Comparison of ENCODE assay signal across 11 cellular contexts in genomic region chr1:179083533-179083932, GRCh38. TPM values are rescaled to one million over a fixed set of nuclear protein-coding genes. Genes with fewer than 3 reads are reported as not detected.
DNase-seq lines count a peak whose midpoint lies in the region; ATAC-seq and TF ChIP-seq lines count a peak whose summit lies in the region.
"Had no signal": no experiment of that assay in that cellular context is flagged by ENCODE, and none has a peak within 500 bp of the region (broad histone marks: within the 10 kb centered on the region; RNA-seq: fewer than 3 reads in every experiment).

No MANE protein-coding gene starts in this region.

- no peaks in the 10 kb centered on the region for H3K9me2 ChIP-seq in hepatocyte (replicated peaks; ENCODE audit: insufficient read depth)

- peaks cover 25% of the 10 kb centered on the region for H3K4me1 ChIP-seq in CD4-positive, CD25-positive, alpha-beta regulatory T cell (ENCODE audit: control insufficient read depth, insufficient read depth, low read length, poor library complexity, severe bottlenecking)
- peaks cover 0 to 27% (median 23%) of the 10 kb centered on the region in 4 donors for H3K4me1 ChIP-seq in Peyer's patch
- H3K4me1 ChIP-seq in hepatocyte (ENCODE audit: insufficient read depth), result peaks cover 16% of the 10 kb centered on the region
- H3K4me1 ChIP-seq: foreskin keratinocyte had no signal

- no peak for TF ChIP-seq CTCF in Peyer's patch (IDR thresholded peaks at IDR 0.05)
- no peak for TF ChIP-seq CTCF in hepatocyte (IDR thresholded peaks at IDR 0.05; ENCODE audit: poor library complexity)

- H3K4me3 ChIP-seq in CD4-positive, CD25-positive, alpha-beta regulatory T cell (ENCODE audit: low read depth, low read length), result peak overlapping the region; percentile 37
- peak overlapping the region in 2 of 4 donors; percentile 78 to 89 for H3K4me3 ChIP-seq in Peyer's patch
- no peak overlapping the region for H3K4me3 ChIP-seq in hepatocyte

- H3K27ac ChIP-seq in CD4-positive, CD25-positive, alpha-beta regulatory T cell (ENCODE audit: insufficient read depth, low read length, poor library complexity, severe bottlenecking), result peak overlapping the region; percentile 85
- H3K27ac ChIP-seq in Peyer's patch (peak overlapping the region; percentile 38 to 99 (median 87)), hepatocyte (no peak overlapping the region)
- H3K27ac ChIP-seq: foreskin keratinocyte had no signal

- no peaks in the 10 kb centered on the region for H3K9me3 ChIP-seq in CD4-positive, CD25-positive, alpha-beta regulatory T cell (ENCODE audit: control insufficient read depth in 2 of 2, low read length in 2 of 2)
- H3K9me3 ChIP-seq in Peyer's patch (no peaks in the 10 kb centered on the region), hepatocyte (ENCODE audit: low read depth) (no peaks in the 10 kb centered on the region)
- H3K9me3 ChIP-seq: body of pancreas had no signal

- no peaks in the 10 kb centered on the region for H3K27me3 ChIP-seq in CD4-positive, CD25-positive, alpha-beta regulatory T cell (ENCODE audit: control insufficient read depth, insufficient read depth, low read length)
- H3K27me3 ChIP-seq in Peyer's patch, result no peaks in the 10 kb centered on the region
- H3K27me3 ChIP-seq in hepatocyte, result no peaks in the 10 kb centered on the region
- H3K27me3 ChIP-seq: body of pancreas, foreskin keratinocyte had no signal

- no peaks in the 10 kb centered on the region for H3K9me3 Mint-ChIP-seq in CD4-positive, CD25-positive, alpha-beta regulatory T cell

- peak overlapping the region; percentile 77 to 97 (median 84) for H3K27ac Mint-ChIP-seq in CD4-positive, CD25-positive, alpha-beta regulatory T cell

- H3K4me1 Mint-ChIP-seq in CD4-positive, CD25-positive, alpha-beta regulatory T cell, result peaks cover 20 to 37% (median 27%) of the 10 kb centered on the region in 4 donors

- DNase-seq in CD4-positive, CD25-positive, alpha-beta regulatory T cell, result peak in 2 of 3 donors; percentile 11 to 20
- DNase-seq in Peyer's patch (peak in 2 of 3 donors; percentile 38 to 73), hepatocyte (ENCODE audit: low spot score) (no peak), Right ventricle myocardium inferior (ENCODE audit: missing footprints) (no peak), AG20443 (ENCODE audit: low spot score) (no peak), AG08396 (ENCODE audit: low spot score) (no peak)
- DNase-seq: foreskin keratinocyte, NCI-H345 had no signal

- peak overlapping the region; percentile 95 to 99 (median 96) for H3K4me3 Mint-ChIP-seq in CD4-positive, CD25-positive, alpha-beta regulatory T cell

- intact Hi-C loops in Right ventricle myocardium inferior (cut with DNase I), result no loop called here

- H3K27me3 Mint-ChIP-seq in CD4-positive, CD25-positive, alpha-beta regulatory T cell, result no peaks in the 10 kb centered on the region

- H3K79me2 ChIP-seq in hepatocyte, result peaks cover 27% of the 10 kb centered on the region

- H2AFZ ChIP-seq in hepatocyte, result no peak overlapping the region

- H3K36me3 Mint-ChIP-seq in CD4-positive, CD25-positive, alpha-beta regulatory T cell, result no peaks in the 10 kb centered on the region

- H4K20me1 ChIP-seq in hepatocyte (ENCODE audit: insufficient read depth, poor library complexity, severe bottlenecking), result no peaks in the 10 kb centered on the region

- TF ChIP-seq POLR2A in Peyer's patch (IDR thresholded peaks at IDR 0.05), result no peak

- WGBS in hepatocyte (ENCODE audit: low lambda C conversion rate, missing lambda C conversion rate), result 92% methylated on average over 7 of the region's 8 CpGs

- ATAC-seq in CD4-positive, CD25-positive, alpha-beta regulatory T cell (ENCODE audit: low read depth in 2 of 2), result no peak
- ATAC-seq in GM18867 (IDR thresholded peaks at IDR 0.05; ENCODE audit: unreplicated experiment) (peak; percentile 23), Right ventricle myocardium inferior (no peak), GM21717 (IDR thresholded peaks at IDR 0.05; ENCODE audit: unreplicated experiment) (no peak)
- ATAC-seq: body of pancreas had no signal

- H3K36me3 ChIP-seq in CD4-positive, CD25-positive, alpha-beta regulatory T cell (ENCODE audit: control insufficient read depth, insufficient read depth, low read length), result peaks cover 9% of the 10 kb centered on the region
- H3K36me3 ChIP-seq in Peyer's patch (peaks cover 0 to 21% (median 0%) of the 10 kb centered on the region in 3 donors), hepatocyte (replicated peaks; ENCODE audit: insufficient read depth, low read depth) (no peaks in the 10 kb centered on the region)

- H3K4me2 ChIP-seq in hepatocyte, result peak overlapping the region; percentile 100

RNA-seq across cellular contexts. Expression of gene TOR3A, which starts 1.7 kb away (rescaled TPM):
- 23.2 TPM for total RNA-seq in CD4-positive, CD25-positive, alpha-beta regulatory T cell
- 10 to 100 TPM; 33.7 to 44.9 (median 38.8) TPM for polyA plus RNA-seq in CD4-positive, CD25-positive, alpha-beta regulatory T cell
- total RNA-seq in Peyer's patch (10 to 100 TPM; 19.2 to 42.9 (median 33.9) TPM), hepatocyte (20.3 and 20.5 TPM in 2 replicates), Right ventricle myocardium inferior (11.3 TPM)
- polyA plus RNA-seq in hepatocyte, result 21.3 and 24.5 TPM in 2 replicates

RNA-seq across cellular contexts. Expression of gene FAM20B, which starts 57.8 kb away (rescaled TPM):
- total RNA-seq in CD4-positive, CD25-positive, alpha-beta regulatory T cell, result 14.1 TPM
- polyA plus RNA-seq in CD4-positive, CD25-positive, alpha-beta regulatory T cell, result 10 to 100 TPM in 1 of 4 donors, 1 to 10 TPM in 3; 4.2 to 10.1 (median 6.8) TPM
- total RNA-seq in Peyer's patch, result 10 to 100 TPM; 13.8 to 18.8 (median 17.2) TPM
- total RNA-seq in hepatocyte, result 26.0 and 37.6 TPM in 2 replicates
- 8.2 and 9.2 TPM in 2 replicates for polyA plus RNA-seq in hepatocyte
- 60.1 TPM for total RNA-seq in Right ventricle myocardium inferior

Comparison
In these comparisons a context has a peak if more than half of its experiments do, and no peak if none do; other contexts are left out.
1. DNase-seq: peak in CD4-positive, CD25-positive, alpha-beta regulatory T cell (2 of 3) and Peyer's patch (2 of 3); none in hepatocyte (single experiment), Right ventricle myocardium inferior (single experiment), AG20443 (single experiment) and AG08396 (single experiment).